In genomic region chrX:115898382-115899001, GRCh38 we compare ENCODE assay signal across 9 cellular contexts.
DNase-seq lines count a peak whose midpoint lies in the region; ATAC-seq and TF ChIP-seq lines count a peak whose summit lies in the region.
"Had no signal": no experiment of that assay in that cellular context is flagged by ENCODE, and none has a peak within 500 bp of the region (broad histone marks: within the 10 kb centered on the region; RNA-seq: fewer than 3 reads in every experiment).

No MANE protein-coding gene starts in this region.

- no peaks in the 10 kb centered on the region for H3K36me3 ChIP-seq in spleen
- H3K36me3 ChIP-seq: BLaER1 had no signal

- peak in 4 of 11 experiments; percentile 11 to 63 (median 42) for TF ChIP-seq CTCF in spleen (IDR thresholded peaks at IDR 0.05 in 8 of 11, conservative IDR thresholded peaks at IDR 0.05 in 3 of 11)

- intact Hi-C loops in spleen (cut with DNase I; ENCODE audit: low total_unique reads) = no loop called here

- no peak overlapping the region for H3K27ac ChIP-seq in spleen
- H3K27ac ChIP-seq: BLaER1 had no signal

- peak; percentile 25 for DNase-seq in activated CD8-positive, alpha-beta memory T cell treated with anti-CD3 and anti-CD28 coated beads, Interleukin-2, amount 50 U/mL, for 1 hour (ENCODE audit: extremely low read depth)
- no peak for DNase-seq in activated CD8-positive, alpha-beta memory T cell treated with anti-CD3 and anti-CD28 coated beads, Interleukin-2, amount 50 U/mL, for 48 hours
- peak; percentile 64 for DNase-seq in NCI-H510A (lab: John Stamatoyannopoulos, UW)
- DNase-seq in effector CD4-positive, alpha-beta T cell = peak; percentile 53
- DNase-seq in spleen = peak; percentile 83
- no peak for DNase-seq in middle frontal gyrus (ENCODE audit: extremely low spot score, low spot score)

- peaks cover 0 to 9% (median 0%) of the 10 kb centered on the region in 6 donors for H3K4me1 ChIP-seq in spleen

- 55 to 92% (median 83%) methylated on average over 2 to 8 of the region's 8 CpGs for WGBS in spleen, 5 donors

- H3K27me3 ChIP-seq in spleen (replicated peaks in 1 of 7) = no peaks in the 10 kb centered on the region

- H3K4me3 ChIP-seq in spleen = peak overlapping the region in 1 of 8 donors; percentile 15
- H3K4me3 ChIP-seq: BLaER1 had no signal

- ATAC-seq in HG02885 (IDR thresholded peaks at IDR 0.05; ENCODE audit: poor library complexity, unreplicated experiment) (peak; percentile 88), HG02588 (IDR thresholded peaks at IDR 0.05; ENCODE audit: unreplicated experiment) (no peak)

- H3K9me3 ChIP-seq in spleen = peaks cover 0 to 9% (median 0%) of the 10 kb centered on the region in 8 donors

- no peak for TF ChIP-seq POLR2A in spleen (IDR thresholded peaks at IDR 0.05)

Comparison
In these comparisons a context has a peak if more than half of its experiments do, and no peak if none do; other contexts are left out.
1. DNase-seq: peak in activated CD8-positive, alpha-beta memory T cell treated with anti-CD3 and anti-CD28 coated beads, Interleukin-2, amount 50 U/mL, for 1 hour (single experiment), NCI-H510A (single experiment), effector CD4-positive, alpha-beta T cell (single experiment) and spleen (single experiment); none in activated CD8-positive, alpha-beta memory T cell treated with anti-CD3 and anti-CD28 coated beads, Interleukin-2, amount 50 U/mL, for 48 hours (single experiment) and middle frontal gyrus (single experiment).